12 cellular contexts compared by ENCODE assay signal in the genomic region with DNA sequence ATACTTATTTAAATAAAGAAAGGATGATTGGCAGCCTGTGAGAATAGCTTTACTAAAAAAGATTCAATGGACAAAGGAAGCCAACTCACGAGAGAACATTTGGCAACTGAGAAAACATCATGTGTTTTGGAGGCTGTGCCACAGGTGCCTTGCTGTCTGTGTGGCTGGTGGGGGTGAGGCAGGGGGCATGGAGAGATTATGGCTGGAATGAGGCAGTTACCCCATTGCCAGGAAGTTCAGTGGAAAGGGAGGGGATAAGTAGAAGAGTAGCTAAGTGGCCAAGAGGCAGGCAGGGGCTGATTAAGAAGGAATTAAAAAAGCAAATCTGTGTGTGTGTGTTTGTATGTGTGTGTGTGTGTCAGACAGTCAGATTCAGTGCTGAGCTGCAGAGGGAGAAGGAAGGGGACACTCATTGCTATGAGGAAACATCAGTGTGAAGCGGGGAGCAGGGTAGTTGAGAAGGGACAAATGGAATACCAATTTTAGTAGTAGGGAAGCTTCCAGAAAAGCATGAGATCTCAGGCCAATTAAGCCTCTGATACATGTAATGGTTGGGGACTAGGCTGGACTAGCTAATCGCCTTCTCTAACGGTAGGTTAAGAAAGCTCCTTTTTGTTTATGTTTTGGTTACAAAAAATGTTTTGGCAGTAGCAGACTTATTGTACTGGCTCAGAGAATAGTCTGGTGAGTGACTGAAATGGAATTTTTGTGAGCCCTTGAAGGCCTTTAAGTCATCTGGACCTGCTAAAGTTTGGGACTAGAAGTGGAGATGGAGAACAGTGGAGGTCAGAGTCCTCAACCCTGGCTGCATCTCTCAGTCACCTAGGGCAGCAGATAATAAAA. TPM values are rescaled to one million over a fixed set of nuclear protein-coding genes. Genes with fewer than 3 reads are reported as not detected.
A peak's percentile ranks its signal among the peaks of the same experiment; 100 is the strongest.
DNase-seq lines count a peak whose midpoint lies in the region; ATAC-seq and TF ChIP-seq lines count a peak whose summit lies in the region.
"Had no signal": no experiment of that assay in that cellular context is flagged by ENCODE, and none has a peak within 500 bp of the region (broad histone marks: within the 10 kb centered on the region; RNA-seq: fewer than 3 reads in every experiment).

No MANE protein-coding gene starts in this region.

- no peak overlapping the region for H4K8ac ChIP-seq in IMR-90 (ENCODE audit: low read depth in 2 of 2, low read length in 2 of 2)
- no peak overlapping the region for H4K8ac ChIP-seq in mesenchymal stem cell (ENCODE audit: low read length)

- H4K91ac ChIP-seq in IMR-90 (ENCODE audit: insufficient read depth, low read depth, low read length) (no peak overlapping the region), mesenchymal stem cell (ENCODE audit: low read length) (no peak overlapping the region)

- no peak overlapping the region for H4K5ac ChIP-seq in IMR-90 (ENCODE audit: low read depth, low read length)

- no peak overlapping the region for H2BK20ac ChIP-seq in IMR-90 (ENCODE audit: low read depth, low read length)

- H3K9me1 ChIP-seq in IMR-90 (ENCODE audit: insufficient read depth, low read length): peaks cover 4% of the 10 kb centered on the region

- H3K9ac ChIP-seq in IMR-90 (ENCODE audit: low read depth, low read length) (no peak overlapping the region), mesenchymal stem cell (ENCODE audit: low read length) (peak overlapping the region; percentile 15)

- no peak overlapping the region for H3K4me3 Mint-ChIP-seq in activated naive CD4-positive, alpha-beta T cell treated with anti-CD3 and anti-CD28 coated beads, Interleukin-2, amount 10 ng/mL, durations not matched to agents 7 days and 5 days

- no peaks in the 10 kb centered on the region for H3K27me3 Mint-ChIP-seq in activated naive CD4-positive, alpha-beta T cell treated with anti-CD3 and anti-CD28 coated beads, Interleukin-2, amount 10 ng/mL, durations not matched to agents 7 days and 5 days

- H3K4me2 ChIP-seq in IMR-90 (ENCODE audit: low read depth, low read length) (peak overlapping the region; percentile 38; the same call in 1 of the 2 replicates), mesenchymal stem cell (ENCODE audit: low read length, poor library complexity, severe bottlenecking) (no peak overlapping the region)

- intact Hi-C loops in IMR-90 (cut with micrococcal nuclease): no loop called here

- peaks cover 13% of the 10 kb centered on the region for H3K36me3 Mint-ChIP-seq in activated naive CD4-positive, alpha-beta T cell treated with anti-CD3 and anti-CD28 coated beads, Interleukin-2, amount 10 ng/mL, durations not matched to agents 7 days and 5 days

- no peaks in the 10 kb centered on the region for H3K9me3 Mint-ChIP-seq in activated naive CD4-positive, alpha-beta T cell treated with anti-CD3 and anti-CD28 coated beads, Interleukin-2, amount 10 ng/mL, durations not matched to agents 7 days and 5 days

- H2BK15ac ChIP-seq in IMR-90 (ENCODE audit: low read depth, low read length): no peak overlapping the region
- no peak overlapping the region for H2BK15ac ChIP-seq in mesenchymal stem cell (ENCODE audit: low read depth, poor library complexity, severe bottlenecking)

- H3K9me3 ChIP-seq in AG04450 (ENCODE audit: control insufficient read depth, insufficient read depth, low read length) (no peaks in the 10 kb centered on the region), IMR-90 (ENCODE audit: control insufficient read depth, insufficient read depth, low read length) (no peaks in the 10 kb centered on the region), mesenchymal stem cell (ENCODE audit: control insufficient read depth, low read length) (no peaks in the 10 kb centered on the region)
- H3K9me3 ChIP-seq: Peyer's patch had no signal

- DNase-seq in AG04450 (ENCODE audit: low read depth, low spot score): peak; percentile 37
- peak; percentile 75 for DNase-seq in IMR-90
- DNase-seq in cardiac fibroblast (ENCODE audit: low read depth in 2 of 2): peak; percentile 69 to 87
- DNase-seq in mesenchymal stem cell: peak; percentile 67
- no peak for DNase-seq in NCI-H2227 treated with DMSO at 0.1 percent for 48 hours (lab: John Stamatoyannopoulos, UW)
- no peak for DNase-seq in activated naive CD4-positive, alpha-beta T cell treated with anti-CD3 and anti-CD28 coated beads, Interleukin-2, amount 10 ng/mL, durations not matched to agents 7 days and 5 days
- no peak for DNase-seq in stimulated activated CD4-positive, alpha-beta T cell treated with anti-CD3 and anti-CD28 coated beads, Interleukin-12 subunit alpha, Interleukin-12 subunit beta, amount 100 ng/mL, for 4 hours
- DNase-seq: C1 segment of cervical spinal cord, NCI-H146, occipital lobe, Peyer's patch had no signal

- H2AFZ ChIP-seq in IMR-90 (replicated peaks; ENCODE audit: low read length, poor library complexity) (no peak overlapping the region), mesenchymal stem cell (ENCODE audit: low read depth, low read length) (no peak overlapping the region)

- H3K18ac ChIP-seq in IMR-90 (ENCODE audit: low read depth, low read length) (no peak overlapping the region), mesenchymal stem cell (ENCODE audit: low read depth in 1 of 2, low read length in 2 of 2) (peak overlapping the region; percentile 24 to 43)

- H3K79me1 ChIP-seq in IMR-90 (ENCODE audit: low read depth in 1 of 2, low read length in 2 of 2) (no peaks in the 10 kb centered on the region), mesenchymal stem cell (replicated peaks; ENCODE audit: low read length, poor library complexity, severe bottlenecking) (peaks cover 6% of the 10 kb centered on the region)

- TF ChIP-seq RAD21 in IMR-90 (IDR thresholded peaks at IDR 0.05; ENCODE audit: low read length): no peak

- H3K14ac ChIP-seq in IMR-90 (replicated peaks; ENCODE audit: low read depth, low read length): peak overlapping the region; percentile 17; the same call in 1 of the 2 replicates
- H3K14ac ChIP-seq in mesenchymal stem cell (ENCODE audit: low read length in 2 of 2): no peak overlapping the region

- H3K56ac ChIP-seq in IMR-90 (ENCODE audit: extremely low read depth, insufficient read depth, low read length): peak overlapping the region; percentile 28; the same call in 1 of the 2 replicates

- H3K27me3 ChIP-seq in AG04450 (ENCODE audit: control insufficient read depth, insufficient read depth, low read length): no peaks in the 10 kb centered on the region
- peaks cover 3% of the 10 kb centered on the region for H3K27me3 ChIP-seq in IMR-90 (ENCODE audit: control insufficient read depth, insufficient read depth, low read length)
- peaks cover 0 to 28% of the 10 kb centered on the region in 2 experiments for H3K27me3 ChIP-seq in mesenchymal stem cell (ENCODE audit: control insufficient read depth in 1 of 2, insufficient read depth in 1 of 2, low read length in 2 of 2)
- H3K27me3 ChIP-seq: Peyer's patch had no signal

- no peaks in the 10 kb centered on the region; the same call in 1 of the 2 replicates for H3K36me3 ChIP-seq in IMR-90 (ENCODE audit: control insufficient read depth, insufficient read depth, low read length)
- H3K36me3 ChIP-seq in mesenchymal stem cell (ENCODE audit: control insufficient read depth in 1 of 2, insufficient read depth in 2 of 2, low read depth in 1 of 2, low read length in 2 of 2): peaks cover 0 to 3% of the 10 kb centered on the region in 2 experiments

- H2BK12ac ChIP-seq in mesenchymal stem cell (ENCODE audit: low read length in 2 of 2): no peak overlapping the region

- H3K4me3 ChIP-seq in AG04450 (ENCODE audit: low read depth, low read length) (no peak overlapping the region), IMR-90 (ENCODE audit: insufficient read depth, low read depth, low read length) (no peak overlapping the region), cardiac fibroblast (replicated peaks in 1 of 2; ENCODE audit: low read depth in 2 of 2, low read length in 2 of 2) (no peak overlapping the region), mesenchymal stem cell (ENCODE audit: insufficient read depth in 1 of 2, low read depth in 1 of 2, low read length in 2 of 2) (no peak overlapping the region)
- H3K4me3 ChIP-seq: Peyer's patch had no signal

- CTCF ChIA-PET in AG04450 (lab: Charles Lee): interaction anchor here (0.6 kb wide), 1 partner anchor 24 kb away, joined by 3 read pairs; no protein-coding TSS in a partner anchor
- CTCF ChIA-PET in IMR-90 (lab: Yijun Ruan, JAX): no interaction called here
- CTCF ChIA-PET in activated naive CD4-positive, alpha-beta T cell treated with anti-CD3 and anti-CD28 coated beads, Interleukin-2, amount 10 ng/mL, durations not matched to agents 7 days and 5 days (lab: Charles Lee): no interaction called here

- H3K4me1 Mint-ChIP-seq in activated naive CD4-positive, alpha-beta T cell treated with anti-CD3 and anti-CD28 coated beads, Interleukin-2, amount 10 ng/mL, durations not matched to agents 7 days and 5 days: no peaks in the 10 kb centered on the region

- no peak for TF ChIP-seq POLR2A in IMR-90 (IDR thresholded peaks at IDR 0.05; ENCODE audit: low read depth, low read length)

- peaks cover 6% of the 10 kb centered on the region; the same call in 1 of the 2 replicates for H4K20me1 ChIP-seq in IMR-90 (ENCODE audit: insufficient read depth, low read length)

- H3K4me1 ChIP-seq in IMR-90 (ENCODE audit: control insufficient read depth, insufficient read depth, low read length) (no peaks in the 10 kb centered on the region; the same call in 1 of the 2 replicates), mesenchymal stem cell (ENCODE audit: control insufficient read depth, insufficient read depth, low read depth, low read length) (no peaks in the 10 kb centered on the region)
- H3K4me1 ChIP-seq: Peyer's patch had no signal

- H2BK120ac ChIP-seq in IMR-90 (ENCODE audit: low read depth, low read length) (no peak overlapping the region; the same call in 1 of the 2 replicates), mesenchymal stem cell (ENCODE audit: low read depth, low read length) (no peak overlapping the region)

- POLR2A ChIA-PET in AG04450 (lab: Yijun Ruan, JAX) (interaction anchor here (0.7 kb wide), 2 partner anchors 11 to 18 kb away, joined by 4 read pairs; a partner anchor contains a TSS), IMR-90 (lab: Charles Lee; ENCODE audit: unreplicated experiment) (no interaction called here)

- TF ChIP-seq CTCF in AG04450 (IDR thresholded peaks at IDR 0.05; ENCODE audit: low read depth, low read length) (no peak), IMR-90 (conservative IDR thresholded peaks at IDR 0.05; ENCODE audit: low read depth, low read length) (no peak), cardiac fibroblast (IDR thresholded peaks at IDR 0.05; ENCODE audit: low read depth, low read length) (no peak)

- H3K4ac ChIP-seq in IMR-90 (ENCODE audit: low read depth, low read length): no peak overlapping the region
- no peak overlapping the region for H3K4ac ChIP-seq in mesenchymal stem cell (ENCODE audit: low read depth in 1 of 2, low read length in 2 of 2)

- 83% methylated on average over 1 of the region's 4 CpGs; no CpG with 5 or more reads in 1 of the 2 experiments for WGBS in IMR-90 (ENCODE audit: extremely low coverage in 2 of 2, insufficient read length in 1 of 2), 2 experiments
- WGBS in mesenchymal stem cell: 63% methylated on average over 4 of the region's 4 CpGs

- in situ Hi-C loops in IMR-90 (cut with MboI; ENCODE audit: low sequenced_read_pairs): no loop called here

- H3K27ac ChIP-seq in AG04450 (ENCODE audit: low read depth, low read length): peak overlapping the region; percentile 31
- no peak overlapping the region for H3K27ac ChIP-seq in IMR-90 (ENCODE audit: insufficient read depth, low read length)
- H3K27ac ChIP-seq in mesenchymal stem cell (ENCODE audit: low read length, poor library complexity, severe bottlenecking): no peak overlapping the region

- no peak overlapping the region for H2BK5ac ChIP-seq in IMR-90 (ENCODE audit: low read depth, low read length, poor library complexity, severe bottlenecking)
- no peak overlapping the region for H2BK5ac ChIP-seq in mesenchymal stem cell (ENCODE audit: low read depth, low read length, poor library complexity, severe bottlenecking)

- H3K23ac ChIP-seq in IMR-90 (ENCODE audit: low read depth, low read length) (no peak overlapping the region; the same call in 1 of the 2 replicates), mesenchymal stem cell (ENCODE audit: low read length in 2 of 2) (no peak overlapping the region)

- H2AK5ac ChIP-seq in IMR-90 (ENCODE audit: low read depth, low read length): no peak overlapping the region
- H2AK5ac ChIP-seq in mesenchymal stem cell (ENCODE audit: low read length, severe bottlenecking): no peak overlapping the region

- no peak overlapping the region for H2AK9ac ChIP-seq in IMR-90 (replicated peaks; ENCODE audit: low read depth, low read length, poor library complexity)

- H3K27ac Mint-ChIP-seq in activated naive CD4-positive, alpha-beta T cell treated with anti-CD3 and anti-CD28 coated beads, Interleukin-2, amount 10 ng/mL, durations not matched to agents 7 days and 5 days: no peak overlapping the region

- no TSS peak for BruUV-seq in IMR-90 (replicated peaks; lab: Mats Ljungman, UMichigan)

- dilution Hi-C loops in IMR-90 (cut with HindIII; ENCODE audit: low sequenced_read_pairs, unreplicated experiment): no loop called here

- ATAC-seq in IMR-90 (ENCODE audit: low read depth): peak; percentile 67
- no peak for ATAC-seq in HG02885 (IDR thresholded peaks at IDR 0.05; ENCODE audit: poor library complexity, unreplicated experiment)

RNA-seq across cellular contexts. Expression of a gene that starts 18.5 kb away (rescaled TPM):
- polyA plus RNA-seq in AG04450 (2011; rRNA removed) (12.5 and 12.9 TPM in 2 replicates), IMR-90 (2012; rRNA removed) (6.4 and 7.1 TPM in 2 replicates)
- 15.8 and 17.8 TPM in 2 replicates for polyA minus RNA-seq in AG04450 (2011; rRNA and poly(A)+ RNA removed)
- 5.0 and 6.3 TPM in 2 replicates for total RNA-seq in IMR-90 (2012; rRNA removed)
- 3.4 and 4.2 TPM in 2 replicates for polyA plus RNA-seq in IMR-90 (2012; cell fraction: cytosol; rRNA removed)
- polyA plus RNA-seq in IMR-90 (2012; cell fraction: nucleus; rRNA removed; ENCODE audit: low replicate concordance): 9.1 and 12.5 TPM in 2 replicates
- 20.3 TPM for polyA plus RNA-seq in mesenchymal stem cell (2013, experiment 1 of 2)
- 18.8 TPM for polyA plus RNA-seq in mesenchymal stem cell (2013, experiment 2 of 2)

Comparison
In these comparisons a context has a peak if more than half of its experiments do, and no peak if none do; other contexts are left out.
1. DNase-seq: peak in AG04450 (single experiment), IMR-90 (single experiment), cardiac fibroblast (2 of 2) and mesenchymal stem cell (single experiment); none in NCI-H2227 treated with DMSO at 0.1 percent for 48 hours (single experiment), activated naive CD4-positive, alpha-beta T cell treated with anti-CD3 and anti-CD28 coated beads, Interleukin-2, amount 10 ng/mL, durations not matched to agents 7 days and 5 days (single experiment) and stimulated activated CD4-positive, alpha-beta T cell treated with anti-CD3 and anti-CD28 coated beads, Interleukin-12 subunit alpha, Interleukin-12 subunit beta, amount 100 ng/mL, for 4 hours (single experiment).